34 cellular contexts compared by ENCODE assay signal in the genomic region with DNA sequence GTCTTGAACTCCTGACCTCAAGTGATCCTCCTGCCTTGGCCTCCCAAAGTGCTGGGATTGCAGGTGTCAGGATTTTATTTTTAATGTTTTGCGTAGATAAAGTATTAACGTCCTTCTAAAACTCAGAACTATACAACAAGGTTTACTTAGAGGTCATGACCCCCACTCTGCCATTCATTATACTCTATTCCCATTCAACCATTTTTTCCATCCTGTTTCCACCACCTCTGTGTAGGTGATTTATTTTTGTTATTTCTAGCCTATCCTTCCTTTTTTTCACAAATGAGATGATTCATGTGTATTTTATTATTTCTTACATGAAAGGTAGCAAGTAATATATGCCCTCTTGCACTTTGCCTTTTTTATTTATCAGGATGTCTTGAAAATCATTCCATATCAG.
"Had no signal": no experiment of that assay in that cellular context is flagged by ENCODE, and none has a peak within 500 bp of the region (broad histone marks: within the 10 kb centered on the region; RNA-seq: fewer than 3 reads in every experiment).

No MANE protein-coding gene starts in this region.

- H3K9me3 Mint-ChIP-seq: activated CD4-positive, alpha-beta T cell treated with anti-CD3 and anti-CD28 coated beads, Interleukin-2, amount 10 ng/mL, durations not matched to agents 24 days and 14 days; activated naive CD4-positive, alpha-beta T cell treated with anti-CD3 and anti-CD28 coated beads, Interleukin-2, amount 10 ng/mL, durations not matched to agents 7 days and 5 days; activated naive CD4-positive, alpha-beta T cell treated with anti-CD3 and anti-CD28 coated beads, Interleukin-2, amount 50 U/mL, for 24 hours; activated naive CD8-positive, alpha-beta T cell treated with anti-CD3 and anti-CD28 coated beads, Interleukin-2, amount 10 ng/mL, durations not matched to agents 7 days and 5 days; activated naive CD8-positive, alpha-beta T cell treated with anti-CD3 and anti-CD28 coated beads, Interleukin-2, amount 50 U/mL, for 24 hours; activated T-helper 1 cell treated with anti-CD3 and anti-CD28 coated beads, Interleukin-12 subunit alpha, Interleukin-12 subunit beta, Interleukin-2, Interleukin-4 antibody, amounts not matched to agents 30 ng/mL and 10 ng/mL and 1 ng/mL, durations not matched to agents 14 hours and 24 hours and 36 hours; activated T-helper 2 cell treated with anti-CD3 and anti-CD28 coated beads, Interferon-gamma antibody, Interleukin-2, Interleukin-4, amounts not matched to agents 10 μg/mL and 5 μg/mL and 100 μg/mL, durations not matched to agents 14 hours and 24 hours and 36 hours; central memory CD8-positive, alpha-beta T cell; T-helper 2 cell treated with Interferon-gamma antibody and Interleukin-4, amounts not matched to agents 5 μg/mL and 100 μg/mL, for 36 hours had no signal

- H3K27me3 ChIP-seq: ascending aorta, cardiac muscle cell had no signal

- H3K27ac ChIP-seq: ascending aorta, cardiac muscle cell, VCaP had no signal

- H3K27me3 Mint-ChIP-seq: activated B cell treated with CpG ODN at 0.5 μM for 24 hours; activated CD4-positive, alpha-beta memory T cell treated with anti-CD3 and anti-CD28 coated beads for 36 hours; activated CD4-positive, alpha-beta T cell treated with anti-CD3 and anti-CD28 coated beads, Interleukin-2, amount 10 ng/mL, durations not matched to agents 24 days and 14 days; activated naive CD4-positive, alpha-beta T cell treated with anti-CD3 and anti-CD28 coated beads, Interleukin-2, amount 10 ng/mL, durations not matched to agents 7 days and 5 days; activated naive CD4-positive, alpha-beta T cell treated with anti-CD3 and anti-CD28 coated beads, Interleukin-2, amount 50 U/mL, for 24 hours; activated naive CD8-positive, alpha-beta T cell; activated naive CD8-positive, alpha-beta T cell treated with anti-CD3 and anti-CD28 coated beads, Interleukin-2, amount 10 ng/mL, durations not matched to agents 7 days and 5 days; activated naive CD8-positive, alpha-beta T cell treated with anti-CD3 and anti-CD28 coated beads, Interleukin-2, amount 50 U/mL, for 24 hours; brain; central memory CD8-positive, alpha-beta T cell had no signal

- DNase-seq: activated B cell treated with CpG ODN at 0.5 μM for 24 hours; activated CD4-positive, alpha-beta memory T cell treated with anti-CD3 and anti-CD28 coated beads for 36 hours; activated CD4-positive, alpha-beta T cell treated with anti-CD3 and anti-CD28 coated beads for 4 hours; activated CD4-positive, alpha-beta T cell treated with anti-CD3 and anti-CD28 coated beads, Interleukin-2, amount 10 ng/mL, durations not matched to agents 24 days and 14 days; activated CD4-positive, alpha-beta T cell treated with anti-CD3 and anti-CD28 coated beads, Interleukin-2, amount 50 U/mL, for 1 hour; activated CD4-positive, alpha-beta T cell treated with anti-CD3 and anti-CD28 coated beads, Interleukin-2, amount 50 U/mL, for 4 hours; activated CD4-positive, CD25-positive, alpha-beta regulatory T cell treated with anti-CD3 and anti-CD28 coated beads, Interleukin-2, amount 50 U/mL, for 72 hours; activated CD8-positive, alpha-beta memory T cell treated with anti-CD3 and anti-CD28 coated beads, Interleukin-2, amount 50 U/mL, for 4 hours; activated effector memory CD4-positive, alpha-beta T cell treated with Interleukin-2 at 50 U/mL for 16 hours; activated gamma-delta T cell; activated naive CD4-positive, alpha-beta T cell treated with anti-CD3 and anti-CD28 coated beads, Interleukin-2, amount 10 ng/mL, durations not matched to agents 7 days and 5 days; activated naive CD4-positive, alpha-beta T cell treated with Interleukin-2 at 50 U/mL for 16 hours; activated naive CD8-positive, alpha-beta T cell treated with anti-CD3 and anti-CD28 coated beads, Interleukin-2, amount 10 ng/mL, durations not matched to agents 7 days and 5 days; activated naive CD8-positive, alpha-beta T cell treated with anti-CD3 and anti-CD28 coated beads, Interleukin-2, amount 50 U/mL, for 24 hours; activated T-cell treated with anti-CD3 and anti-CD28 coated beads, Interleukin-2, amount 50 U/mL, for 48 hours; amygdala; anterior cingulate cortex; caudate nucleus; cerebellar nuclear complex; SW 1271; T-helper 1 cell; T-helper 2 cell; T-helper 9 cell had no signal

- H3K4me1 ChIP-seq: ascending aorta had no signal

- H3K36me3 ChIP-seq: ascending aorta, cardiac muscle cell had no signal

- H3K36me3 Mint-ChIP-seq: activated CD4-positive, alpha-beta memory T cell treated with anti-CD3 and anti-CD28 coated beads for 36 hours; activated naive CD4-positive, alpha-beta T cell treated with anti-CD3 and anti-CD28 coated beads, Interleukin-2, amount 10 ng/mL, durations not matched to agents 7 days and 5 days; activated naive CD8-positive, alpha-beta T cell treated with anti-CD3 and anti-CD28 coated beads, Interleukin-2, amount 10 ng/mL, durations not matched to agents 7 days and 5 days had no signal

- H3K4me1 Mint-ChIP-seq: activated naive CD8-positive, alpha-beta T cell treated with anti-CD3 and anti-CD28 coated beads, Interleukin-2, amount 10 ng/mL, durations not matched to agents 7 days and 5 days had no signal

- H3K4me3 Mint-ChIP-seq: activated B cell treated with CpG ODN at 0.5 μM for 24 hours; activated CD4-positive, alpha-beta memory T cell treated with anti-CD3 and anti-CD28 coated beads for 36 hours; activated CD4-positive, alpha-beta T cell treated with anti-CD3 and anti-CD28 coated beads, Interleukin-2, amount 10 ng/mL, durations not matched to agents 24 days and 14 days; activated naive CD4-positive, alpha-beta T cell treated with anti-CD3 and anti-CD28 coated beads, Interleukin-2, amount 10 ng/mL, durations not matched to agents 7 days and 5 days; activated naive CD4-positive, alpha-beta T cell treated with anti-CD3 and anti-CD28 coated beads, Interleukin-2, amount 50 U/mL, for 24 hours; activated naive CD8-positive, alpha-beta T cell; activated naive CD8-positive, alpha-beta T cell treated with anti-CD3 and anti-CD28 coated beads, Interleukin-2, amount 10 ng/mL, durations not matched to agents 7 days and 5 days; activated naive CD8-positive, alpha-beta T cell treated with anti-CD3 and anti-CD28 coated beads, Interleukin-2, amount 50 U/mL, for 24 hours; activated T-helper 1 cell treated with anti-CD3 and anti-CD28 coated beads, Interleukin-12 subunit alpha, Interleukin-12 subunit beta, Interleukin-2, Interleukin-4 antibody, amounts not matched to agents 30 ng/mL and 10 ng/mL and 1 ng/mL, durations not matched to agents 14 hours and 24 hours and 36 hours; brain; central memory CD8-positive, alpha-beta T cell; T-helper 1 cell treated with Interleukin-12 subunit alpha and Interleukin-12 subunit beta and Interleukin-4 antibody, amounts not matched to agents 30 μg/mL and 1 μg/mL, for 36 hours; T-helper 2 cell treated with Interferon-gamma antibody and Interleukin-4, amounts not matched to agents 5 μg/mL and 100 μg/mL, for 36 hours had no signal

- H3K27ac Mint-ChIP-seq: activated B cell treated with CpG ODN at 0.5 μM for 24 hours; activated CD4-positive, alpha-beta memory T cell treated with anti-CD3 and anti-CD28 coated beads for 36 hours; activated CD4-positive, alpha-beta T cell treated with anti-CD3 and anti-CD28 coated beads, Interleukin-2, amount 10 ng/mL, durations not matched to agents 24 days and 14 days; activated naive CD4-positive, alpha-beta T cell treated with anti-CD3 and anti-CD28 coated beads, Interleukin-2, amount 10 ng/mL, durations not matched to agents 7 days and 5 days; activated naive CD8-positive, alpha-beta T cell; activated naive CD8-positive, alpha-beta T cell treated with anti-CD3 and anti-CD28 coated beads, Interleukin-2, amount 10 ng/mL, durations not matched to agents 7 days and 5 days; activated naive CD8-positive, alpha-beta T cell treated with anti-CD3 and anti-CD28 coated beads, Interleukin-2, amount 50 U/mL, for 24 hours; activated T-helper 1 cell treated with anti-CD3 and anti-CD28 coated beads, Interleukin-12 subunit alpha, Interleukin-12 subunit beta, Interleukin-2, Interleukin-4 antibody, amounts not matched to agents 30 ng/mL and 10 ng/mL and 1 ng/mL, durations not matched to agents 14 hours and 24 hours and 36 hours; activated T-helper 2 cell treated with anti-CD3 and anti-CD28 coated beads, Interferon-gamma antibody, Interleukin-2, Interleukin-4, amounts not matched to agents 10 μg/mL and 5 μg/mL and 100 μg/mL, durations not matched to agents 14 hours and 24 hours and 36 hours; brain; T-helper 1 cell treated with Interleukin-12 subunit alpha and Interleukin-12 subunit beta and Interleukin-4 antibody, amounts not matched to agents 30 μg/mL and 1 μg/mL, for 36 hours; T-helper 2 cell treated with Interferon-gamma antibody and Interleukin-4, amounts not matched to agents 5 μg/mL and 100 μg/mL, for 36 hours had no signal

- H3K4me3 ChIP-seq: ascending aorta, cardiac muscle cell had no signal
